11 cellular contexts compared by ENCODE assay signal in the genomic region with DNA sequence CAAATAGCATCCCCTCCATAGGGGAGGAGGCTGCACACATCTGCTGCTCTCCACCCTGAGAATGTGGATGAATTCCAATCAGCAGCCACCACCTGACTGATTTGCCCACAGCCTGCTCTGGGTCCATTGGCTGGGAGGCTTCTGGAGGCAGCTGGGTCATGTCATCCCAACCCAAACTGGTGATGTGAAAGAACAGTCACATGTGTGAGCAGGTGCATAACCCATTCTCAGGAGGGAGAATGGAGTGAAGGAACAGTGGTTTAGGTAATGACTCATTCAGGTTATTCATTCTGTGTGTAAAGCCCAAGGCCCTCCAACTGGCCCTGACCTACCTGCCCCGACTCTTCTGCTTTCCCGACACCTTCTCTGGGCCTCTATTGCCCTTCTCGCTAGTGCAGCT.
DNase-seq lines count a peak whose midpoint lies in the region; ATAC-seq and TF ChIP-seq lines count a peak whose summit lies in the region.
"Had no signal": no experiment of that assay in that cellular context is flagged by ENCODE, and none has a peak within 500 bp of the region (broad histone marks: within the 10 kb centered on the region; RNA-seq: fewer than 3 reads in every experiment).

No MANE protein-coding gene starts in this region.

- H3K4me1 ChIP-seq in PC-3 (ENCODE audit: insufficient read depth, low read length) (no peaks in the 10 kb centered on the region), gastroesophageal sphincter (no peaks in the 10 kb centered on the region)

- H4K20me1 ChIP-seq in PC-3 (ENCODE audit: low read length) = no peaks in the 10 kb centered on the region

- H3K79me2 ChIP-seq in PC-3 (ENCODE audit: low read length) = no peaks in the 10 kb centered on the region

- H3K9me2 ChIP-seq in PC-3 (replicated peaks; ENCODE audit: low read length) = no peaks in the 10 kb centered on the region

- ATAC-seq in GM18502 (IDR thresholded peaks at IDR 0.05; ENCODE audit: poor library complexity, unreplicated experiment) (peak; percentile 59), GM19043 (IDR thresholded peaks at IDR 0.05; ENCODE audit: low read depth, unreplicated experiment) (peak; percentile 70), HG02884 (IDR thresholded peaks at IDR 0.05; ENCODE audit: unreplicated experiment) (peak; percentile 68), PC-3 (no peak), gastroesophageal sphincter (no peak)

- no peak overlapping the region for H2AFZ ChIP-seq in PC-3 (ENCODE audit: low read length)

- BruUV-seq in PC-3 (replicated peaks; lab: Mats Ljungman, UMichigan) = no TSS peak

- H3F3A ChIP-seq in PC-3 (ENCODE audit: low read length, unreplicated experiment) = no peaks in the 10 kb centered on the region

- H3K4me3 ChIP-seq in PC-3 (ENCODE audit: low read length) = no peak overlapping the region
- H3K4me3 ChIP-seq in gastroesophageal sphincter = no peak overlapping the region

- WGBS in gastroesophageal sphincter (ENCODE audit: low coverage in 1 of 2), 2 donors = 70 to 96% methylated on average over 2 to 3 of the region's 3 CpGs

- no peak overlapping the region for H3K9ac ChIP-seq in PC-3 (ENCODE audit: low read length)

- DNase-seq in PC-3 = peak; percentile 18
- no peak for DNase-seq in NCI-H524 treated with DMSO at 0.1 percent for 48 hours (lab: John Stamatoyannopoulos, UW)
- DNase-seq in NCI-H1930 (lab: John Stamatoyannopoulos, UW) = no peak
- no peak for DNase-seq in cerebellar nuclear complex (lab: John Stamatoyannopoulos, UW)
- DNase-seq: cortex of kidney, H7, NCI-H526 had no signal

- no peak for TF ChIP-seq EP300 in gastroesophageal sphincter (IDR thresholded peaks at IDR 0.05)

- TF ChIP-seq POLR2A in gastroesophageal sphincter (IDR thresholded peaks at IDR 0.05) = no peak

- H3K27ac ChIP-seq in PC-3 (ENCODE audit: low read length) (no peak overlapping the region), gastroesophageal sphincter (no peak overlapping the region)

- CTCF ChIA-PET in PC-3 (lab: Charles Lee) = no interaction called here

- POLR2A ChIA-PET in PC-3 (lab: Charles Lee; ENCODE audit: unreplicated experiment) = no interaction called here

- H3K9me3 ChIP-seq in PC-3 (ENCODE audit: low read length) (no peaks in the 10 kb centered on the region), gastroesophageal sphincter (peaks cover 0 to 3% (median 0%) of the 10 kb centered on the region in 3 donors)

- H3K27me3 ChIP-seq in PC-3 (ENCODE audit: low read length) (no peaks in the 10 kb centered on the region), gastroesophageal sphincter (no peaks in the 10 kb centered on the region)

- no peak for TF ChIP-seq CTCF in PC-3 (conservative IDR thresholded peaks at IDR 0.05; ENCODE audit: low read depth, low read length)
- no peak for TF ChIP-seq CTCF in gastroesophageal sphincter (IDR thresholded peaks at IDR 0.05)

- intact Hi-C loops in PC-3 (cut with micrococcal nuclease) = no loop called here

- no peaks in the 10 kb centered on the region for H3K36me3 ChIP-seq in PC-3 (ENCODE audit: low read depth, low read length)
- H3K36me3 ChIP-seq in gastroesophageal sphincter = no peaks in the 10 kb centered on the region

- no peak overlapping the region for H3K4me2 ChIP-seq in PC-3 (ENCODE audit: low read length)

Comparison
In these comparisons a context has a peak if more than half of its experiments do, and no peak if none do; other contexts are left out.
1. ATAC-seq: peak in GM18502 (single experiment), GM19043 (single experiment) and HG02884 (single experiment); none in PC-3 (single experiment) and gastroesophageal sphincter (single experiment).